15 cellular contexts compared by ENCODE assay signal in genomic region chr18:13616525-13617035, GRCh38.
DNase-seq lines count a peak whose midpoint lies in the region; ATAC-seq, FAIRE-seq and TF ChIP-seq lines count a peak whose summit lies in the region.
"Had no signal": no experiment of that assay in that cellular context is flagged by ENCODE, and none has a peak within 500 bp of the region (broad histone marks: within the 10 kb centered on the region; RNA-seq: fewer than 3 reads in every experiment).

No MANE protein-coding gene starts in this region.

- peak; percentile 43 for TF ChIP-seq POLR2A in GM12878 (IDR thresholded peaks at IDR 0.05; ENCODE audit: low read depth, low read length)

- peak overlapping the region; percentile 15; the same call in 1 of the 2 replicates for H2AFZ ChIP-seq in GM12878 (ENCODE audit: control insufficient read depth, low read depth, low read length)

- peak overlapping the region; percentile 74 for H3K9ac ChIP-seq in GM12878 (ENCODE audit: control insufficient read depth, insufficient read depth, low read length)

- no peak for TF ChIP-seq EP300 in GM12878 (IDR thresholded peaks at IDR 0.05; ENCODE audit: borderline replicate concordance in 1 of 2, control insufficient read depth in 1 of 2, low read depth in 2 of 2, low read length in 2 of 2)

- peaks cover 40% of the 10 kb centered on the region for H3K79me2 ChIP-seq in GM12878 (ENCODE audit: control insufficient read depth, insufficient read depth, low read length)

- H3K27me3 ChIP-seq in right atrium auricular region: no peaks in the 10 kb centered on the region
- no peaks in the 10 kb centered on the region for H3K27me3 ChIP-seq in GM12878 (replicated peaks in 1 of 2; ENCODE audit: control insufficient read depth in 2 of 2, insufficient read depth in 2 of 2, low read length in 1 of 2)
- H3K27me3 ChIP-seq in thymus (ENCODE audit: control insufficient read depth, insufficient read depth): no peaks in the 10 kb centered on the region
- H3K27me3 ChIP-seq: SJCRH30, thyroid gland had no signal

- in situ Hi-C loops in GM12878 (cut with MboI): no loop called here

- TF ChIP-seq RAD21 in GM12878 (IDR thresholded peaks at IDR 0.05; ENCODE audit: insufficient read depth, low read depth, low read length): no peak

- intact Hi-C loops in left cardiac atrium (cut with DNase I): loop anchor here in 1 of 2 donors (10.0 kb wide), 1 partner anchor 108 kb away; the partner anchor contains the start of genes FAM210A and RNMT
- intact Hi-C loops in GM12878 (cut with micrococcal nuclease; ENCODE audit: unreplicated experiment): no loop called here

- no peak for FAIRE-seq in GM12878 (lab: Jason Lieb, UNC)
- FAIRE-seq: TTC549 had no signal

- whole genome bisulfite sequencing in GM12878 (ENCODE audit: insufficient coverage, insufficient replicate concordance, low lambda C conversion rate, missing lambda C conversion rate): 73% methylated on average over 15 of the region's 15 CpGs
- 60% methylated on average over 15 of the region's 15 CpGs for WGBS in thymus

- SMC1A ChIA-PET in GM12878 (lab: Charles Lee; ENCODE audit: uncharacterized antibody, unreplicated experiment): interaction anchor here (5.5 to 13.4 kb wide), 3 partner anchors 13 to 57 kb away, joined by 40 to 372 read pairs (median 111); no protein-coding TSS in a partner anchor

- BruUV-seq in GM12878 (replicated peaks; lab: Mats Ljungman, UMichigan): no TSS peak

- CTCF ChIA-PET in GM12878 (lab: Yijun Ruan, JAX): interaction anchor here (13.5 kb wide), 1 partner anchor 57 kb away, joined by 235 read pairs; no protein-coding TSS in a partner anchor

- H3K27ac ChIP-seq in right atrium auricular region (peak overlapping the region; percentile 92 to 96), GM12878 (ENCODE audit: control insufficient read depth, insufficient read depth) (peak overlapping the region; percentile 84), thymus (ENCODE audit: low read depth) (peak overlapping the region; percentile 58)
- H3K27ac ChIP-seq: esophagus squamous epithelium, SJCRH30, thyroid gland had no signal

- H3K4me1 ChIP-seq in right atrium auricular region: peaks cover 3 to 67% of the 10 kb centered on the region in 2 donors
- peaks cover 43% of the 10 kb centered on the region for H3K4me1 ChIP-seq in GM12878 (ENCODE audit: control insufficient read depth, insufficient read depth, low read length)
- peaks cover 53% of the 10 kb centered on the region for H3K4me1 ChIP-seq in thymus (ENCODE audit: control insufficient read depth, insufficient read depth, low read length)
- H3K4me1 ChIP-seq: SJCRH30 had no signal

- ATAC-seq in left cardiac atrium: no peak
- ATAC-seq in GM12878: no peak
- no peak for ATAC-seq in HG02885 (IDR thresholded peaks at IDR 0.05; ENCODE audit: poor library complexity, unreplicated experiment)

- TF ChIP-seq CTCF in right atrium auricular region (IDR thresholded peaks at IDR 0.05) (no peak), GM12878 (IDR thresholded peaks at IDR 0.05 in 2 of 3, conservative IDR thresholded peaks at IDR 0.05 in 1 of 3; ENCODE audit: control insufficient read depth in 2 of 3, extremely low read depth in 1 of 3, insufficient read depth in 1 of 3, low read depth in 3 of 3, low read length in 3 of 3) (no peak)

- no peaks in the 10 kb centered on the region for H3K36me3 ChIP-seq in right atrium auricular region
- H3K36me3 ChIP-seq in GM12878 (ENCODE audit: control insufficient read depth in 2 of 2, insufficient read depth in 2 of 2, low read length in 1 of 2): no peaks in the 10 kb centered on the region; a peak in 2 of 4 replicates
- peaks cover 30% of the 10 kb centered on the region for H3K36me3 ChIP-seq in thymus (ENCODE audit: control insufficient read depth, insufficient read depth)
- H3K36me3 ChIP-seq: esophagus squamous epithelium, SJCRH30, thyroid gland had no signal

- H3K4me2 ChIP-seq in GM12878 (ENCODE audit: control insufficient read depth, insufficient read depth): peak overlapping the region; percentile 96

- no peaks in the 10 kb centered on the region for H4K20me1 ChIP-seq in GM12878 (ENCODE audit: control insufficient read depth, insufficient read depth)

- H3K4me3 ChIP-seq in right atrium auricular region (no peak overlapping the region), GM12878 (peak overlapping the region; percentile 73; the same call in 1 of the 2 replicates), thymus (ENCODE audit: low read length) (peak overlapping the region; percentile 59)
- H3K4me3 ChIP-seq: esophagus squamous epithelium, SJCRH30, thyroid gland had no signal

- POLR2A ChIA-PET in GM12878 (lab: Charles Lee): interaction anchor here (9.6 to 10.9 kb wide), 2 partner anchors 48 to 56 kb away, joined by 170 to 175 read pairs; no protein-coding TSS in a partner anchor

- DNase-seq in right atrium auricular region (ENCODE audit: low spot score) (peak; percentile 48), left cardiac atrium (no peak), NCI-H345 treated with DMSO at 0.1 percent for 48 hours (lab: John Stamatoyannopoulos, UW; ENCODE audit: unreplicated experiment) (peak; percentile 35), GM12878 (ENCODE audit: low read depth, low spot score) (no peak), mesenteric fat pad (ENCODE audit: low spot score) (no peak), GM03348 (ENCODE audit: low spot score) (no peak)
- DNase-seq: aorta, cortex of kidney, esophagus squamous epithelium, kidney glomerular epithelial cell, SJCRH30, thyroid gland had no signal

- no peaks in the 10 kb centered on the region for H3K9me3 ChIP-seq in right atrium auricular region
- no peaks in the 10 kb centered on the region for H3K9me3 ChIP-seq in GM12878 (replicated peaks; ENCODE audit: control insufficient read depth, insufficient read depth, low read length)
- H3K9me3 ChIP-seq in thymus (ENCODE audit: control insufficient read depth): no peaks in the 10 kb centered on the region
- H3K9me3 ChIP-seq: esophagus squamous epithelium, SJCRH30, thyroid gland had no signal

- RAD21 ChIA-PET in GM12878 (lab: Charles Lee; ENCODE audit: unreplicated experiment): interaction anchor here (0.7 kb wide), 1 partner anchor 65 kb away, joined by 3 read pairs; no protein-coding TSS in a partner anchor

TF ChIP-seq in GM12878, 131 proteins besides CTCF, POLR2A, EP300 and RAD21:
- TF ChIP-seq POLR2AphosphoS2 (IDR thresholded peaks at IDR 0.05; ENCODE audit: low read depth, low read length) (peak; percentile 51; the same call in 1 of the 2 replicates), TCF12 (IDR thresholded peaks at IDR 0.05; ENCODE audit: low read depth, low read length) (peak; percentile 67; the same call in 1 of the 2 replicates), TCF3 (IDR thresholded peaks at IDR 0.05; ENCODE audit: borderline replicate concordance, insufficient read depth, low read depth, low read length) (peak; percentile 64; the same call in 1 of the 2 replicates), PAX8 (IDR thresholded peaks at IDR 0.05) (no peak), YBX1 (IDR thresholded peaks at IDR 0.05) (no peak)

Comparison
In these comparisons a context has a peak if more than half of its experiments do, and no peak if none do; other contexts are left out.
1. DNase-seq: peak in right atrium auricular region (single experiment) and NCI-H345 treated with DMSO at 0.1 percent for 48 hours (single experiment); none in left cardiac atrium (single experiment), GM12878 (single experiment), mesenteric fat pad (single experiment) and GM03348 (single experiment).
2. H3K4me3 ChIP-seq: peak in GM12878 (single experiment) and thymus (single experiment); none in right atrium auricular region (0 of 2).
3. Peak in every context shown above with its lines, with median percentiles within 50 percentile points of each other: H3K27ac ChIP-seq.